Comparison of ENCODE assay signal across 9 cellular contexts in the genomic region with DNA sequence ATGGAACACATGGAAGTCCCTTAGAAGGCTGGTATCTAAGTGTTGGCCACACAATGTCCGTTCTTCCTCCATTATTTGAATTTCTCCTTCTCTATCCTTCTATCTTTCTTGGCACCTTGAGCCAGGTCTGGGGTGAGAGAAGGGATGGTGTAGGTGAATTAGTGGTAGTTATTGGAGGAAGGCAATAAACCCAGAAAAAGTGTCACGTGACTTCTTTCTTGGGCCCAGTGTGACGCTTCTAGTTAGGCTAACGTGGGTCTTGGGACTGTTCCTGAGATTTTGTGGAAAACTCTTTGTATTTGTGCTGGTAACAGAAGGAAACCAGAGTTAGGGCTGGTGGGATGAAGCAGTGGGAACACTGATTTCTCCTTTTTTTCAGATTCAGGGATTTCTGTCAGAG. TPM values are rescaled to one million over a fixed set of nuclear protein-coding genes. Genes with fewer than 3 reads are reported as not detected.
"Had no signal": no experiment of that assay in that cellular context is flagged by ENCODE, and none has a peak within 500 bp of the region (broad histone marks: within the 10 kb centered on the region; RNA-seq: fewer than 3 reads in every experiment).

No MANE protein-coding gene starts in this region.

- H3K4me2 ChIP-seq: KMS-11 had no signal

- H3K27ac ChIP-seq: HL-60, KMS-11 had no signal

- H3K9me3 Mint-ChIP-seq: IgD-negative memory B cell had no signal

- FAIRE-seq: HepG2, HTR-8/SVneo had no signal

- H3K4me1 Mint-ChIP-seq: IgD-negative memory B cell had no signal

- H3K9ac ChIP-seq: KMS-11 had no signal

- H3K36me3 Mint-ChIP-seq: IgD-negative memory B cell had no signal

- H3K27ac Mint-ChIP-seq: IgD-negative memory B cell had no signal

- DNase-seq: IMR-90, KBM-7, KG1 had no signal

- H3K4me3 Mint-ChIP-seq: IgD-negative memory B cell had no signal

RNA-seq across cellular contexts. Expression of a gene that starts 53.1 kb away (rescaled TPM):
- total RNA-seq: HT1080, IMR-90 had no signal
- polyA plus RNA-seq: IgD-negative memory B cell, IMR-90 had no signal

RNA-seq across cellular contexts. Expression of a gene that starts 54.2 kb away (rescaled TPM):
- total RNA-seq: HT1080 had no signal
- polyA plus RNA-seq: IgD-negative memory B cell, IMR-90 had no signal
